In the genomic region with DNA sequence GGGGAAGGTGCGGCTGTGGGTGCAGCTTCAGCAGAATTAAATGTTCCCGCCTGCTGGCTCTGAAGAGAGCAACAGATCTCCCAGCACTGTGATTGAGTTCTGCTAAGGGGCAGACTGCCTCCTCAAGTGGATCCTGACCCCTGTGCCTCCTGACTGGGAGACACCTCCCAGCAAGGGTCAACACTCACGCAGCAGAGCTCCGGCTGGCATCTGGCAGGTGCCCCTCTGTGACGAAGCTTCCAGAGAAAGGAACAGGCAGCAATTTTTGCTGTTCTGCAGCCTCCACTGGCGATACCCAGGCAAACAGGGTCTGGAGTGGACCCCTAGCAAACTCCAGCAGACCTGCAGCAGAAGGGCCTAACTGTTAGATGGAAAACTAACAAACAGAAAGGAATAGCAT, we compare ENCODE assay signal across 3 cellular contexts.
A peak's percentile ranks its signal among the peaks of the same experiment; 100 is the strongest.
DNase-seq lines count a peak whose midpoint lies in the region; ATAC-seq, FAIRE-seq and TF ChIP-seq lines count a peak whose summit lies in the region.
"Not testable (repeated sequence)": the region's sequence is repeated elsewhere in the genome, so short reads cannot be mapped to it uniquely, and the experiment has no call there.

No MANE protein-coding gene starts in this region.

- not testable (repeated sequence) for H4K91ac ChIP-seq in neuronal stem cell (ENCODE audit: low read depth, low read length, poor library complexity)

- H2BK5ac ChIP-seq in neuronal stem cell (ENCODE audit: low read length) = not testable (repeated sequence)

- 2% methylated on average over 6 of the region's 6 CpGs for WGBS in K562 (ENCODE audit: insufficient coverage, low coverage, missing lambda C conversion rate)
- no CpG with 5 or more reads among the region's 6 CpGs for WGBS in neuronal stem cell (ENCODE audit: extremely low coverage in 2 of 2, insufficient read length in 2 of 2, insufficient replicate concordance in 1 of 2), 2 donors

- TF ChIP-seq EP300 in K562 (IDR thresholded peaks at IDR 0.05; ENCODE audit: low read length) = not testable (repeated sequence)

- H2AFZ ChIP-seq in K562 (ENCODE audit: low read depth, low read length); neuronal stem cell (ENCODE audit: low read length): not testable (repeated sequence)

- in situ Hi-C loops in K562 (cut with MboI) = not testable (repeated sequence)

- H3K23ac ChIP-seq in neuronal stem cell (ENCODE audit: low read depth, low read length, poor library complexity) = not testable (repeated sequence)

- H3K9me1 ChIP-seq in K562 (ENCODE audit: control insufficient read depth, insufficient read depth, low read length) = not testable (repeated sequence)

- not testable (repeated sequence) for TF ChIP-seq RAD21 in K562 (CRISPR knock-in tag; conservative IDR thresholded peaks at IDR 0.05 in 1 of 2, IDR thresholded peaks at IDR 0.05 in 1 of 2)

- H3K4me1 ChIP-seq in K562 (replicated peaks in 1 of 2; ENCODE audit: control insufficient read depth in 2 of 2, insufficient read depth in 2 of 2, low read length in 2 of 2); neuronal stem cell (ENCODE audit: control insufficient read depth in 2 of 2, insufficient read depth in 1 of 2, low read depth in 1 of 2, low read length in 2 of 2): not testable (repeated sequence)
- peaks cover 4 to 14% of the 10 kb centered on the region in 2 donors for H3K4me1 ChIP-seq in kidney (ENCODE audit: control insufficient read depth in 1 of 2, insufficient read depth in 1 of 2, low read depth in 1 of 2, low read length in 2 of 2)

- not testable (repeated sequence) for H4K8ac ChIP-seq in neuronal stem cell (ENCODE audit: low read depth, low read length)

- H3K14ac ChIP-seq in neuronal stem cell (ENCODE audit: low read length) = peak overlapping the region; percentile 56

- H3K79me1 ChIP-seq in neuronal stem cell (ENCODE audit: low read depth, low read length) = not testable (repeated sequence)

- TF ChIP-seq CTCF in K562 (IDR thresholded peaks at IDR 0.05 in 2 of 3, conservative IDR thresholded peaks at IDR 0.05 in 1 of 3; ENCODE audit: insufficient read depth in 2 of 3, low read depth in 1 of 3, low read length in 3 of 3); kidney (IDR thresholded peaks at IDR 0.05; ENCODE audit: borderline replicate concordance, extremely low read depth, insufficient read depth): not testable (repeated sequence)

- H3K4me2 ChIP-seq in K562 (ENCODE audit: insufficient read depth, low read length); neuronal stem cell (ENCODE audit: insufficient read depth, low read length, poor library complexity, severe bottlenecking): not testable (repeated sequence)

- H3K9me3 ChIP-seq in K562 (replicated peaks; ENCODE audit: control insufficient read depth, insufficient read depth, low read depth, low read length); kidney (ENCODE audit: control insufficient read depth in 1 of 2, low read length in 2 of 2); neuronal stem cell (replicated peaks in 1 of 2; ENCODE audit: control insufficient read depth in 2 of 2, insufficient read depth in 1 of 2, low read depth in 1 of 2, low read length in 2 of 2): not testable (repeated sequence)

- not testable (repeated sequence) for H3K9ac ChIP-seq in K562 (ENCODE audit: insufficient read depth in 1 of 2, low read depth in 2 of 2, low read length in 2 of 2); kidney (ENCODE audit: low read length in 2 of 2); neuronal stem cell (ENCODE audit: low read depth, low read length, poor library complexity)

- H4K20me1 ChIP-seq in K562 (replicated peaks; ENCODE audit: control insufficient read depth, insufficient read depth, low read length) = not testable (repeated sequence)

- not testable (repeated sequence) for H3K36me3 ChIP-seq in K562 (ENCODE audit: control insufficient read depth, insufficient read depth, low read length); kidney (ENCODE audit: control insufficient read depth in 1 of 2, insufficient read depth in 2 of 2, low read length in 2 of 2); neuronal stem cell (replicated peaks in 1 of 2; ENCODE audit: control insufficient read depth in 2 of 2, insufficient read depth in 2 of 2, low read length in 2 of 2)

- DNase-seq in K562 (ENCODE audit: extremely low read depth in 1 of 4, low spot score in 3 of 4); neuronal stem cell (ENCODE audit: low spot score): not testable (repeated sequence)
- DNase-seq in kidney = peak; percentile 24

- not testable (repeated sequence) for FAIRE-seq in K562 (lab: Jason Lieb, UNC); kidney (lab: Jason Lieb, UNC)

- POLR2A ChIA-PET in K562 (lab: Yijun Ruan, JAX) = not testable (repeated sequence)

- ATAC-seq in K562 = not testable (repeated sequence)

- not testable (repeated sequence) for TF ChIP-seq POLR2A in K562 (conservative IDR thresholded peaks at IDR 0.05)

- H2AK5ac ChIP-seq in neuronal stem cell (ENCODE audit: low read depth, low read length) = not testable (repeated sequence)

- H2BK120ac ChIP-seq in neuronal stem cell (ENCODE audit: low read depth, low read length) = not testable (repeated sequence)

- not testable (repeated sequence) for H3K4me3 ChIP-seq in K562; kidney (ENCODE audit: low read length in 2 of 2); neuronal stem cell (ENCODE audit: low read length in 2 of 2)

- not testable (repeated sequence) for H3K18ac ChIP-seq in neuronal stem cell (ENCODE audit: low read length)

- not testable (repeated sequence) for BruUV-seq in K562 (replicated peaks; lab: Mats Ljungman, UMichigan)

- intact Hi-C loops in K562 (cut with micrococcal nuclease); kidney (cut with DNase I): not testable (repeated sequence)

- not testable (repeated sequence) for H3K27me3 ChIP-seq in K562 (ENCODE audit: control insufficient read depth in 2 of 2, insufficient read depth in 2 of 2, low read length in 2 of 2); neuronal stem cell (ENCODE audit: control insufficient read depth in 3 of 3, insufficient read depth in 3 of 3, low read depth in 1 of 3, low read length in 3 of 3)

- H2BK15ac ChIP-seq in neuronal stem cell (ENCODE audit: low read length) = not testable (repeated sequence)

- not testable (repeated sequence) for H3K27ac ChIP-seq in K562 (ENCODE audit: extremely low read depth, low read depth, low read length); kidney (ENCODE audit: low read depth in 2 of 2, low read length in 2 of 2); neuronal stem cell (replicated peaks; ENCODE audit: low read length)

- CTCF ChIA-PET in K562 (lab: Yijun Ruan, JAX; ENCODE audit: low intra/inter-chr PET ratio) = not testable (repeated sequence)

- H2BK12ac ChIP-seq in neuronal stem cell (ENCODE audit: low read length) = not testable (repeated sequence)

- H3K4ac ChIP-seq in neuronal stem cell (ENCODE audit: low read length) = not testable (repeated sequence)

- H3K79me2 ChIP-seq in K562 (ENCODE audit: control insufficient read depth, insufficient read depth, low read length) = not testable (repeated sequence)

TF ChIP-seq in K562, 482 proteins besides CTCF, POLR2A, EP300 and RAD21:
- TF ChIP-seq ZNF184 (CRISPR knock-in tag; IDR thresholded peaks at IDR 0.05) = peak; percentile 59; the same call in 1 of the 2 replicates
